8 cellular contexts compared by ENCODE assay signal in genomic region chr19:38658462-38659306, GRCh38. TPM values are rescaled to one million over a fixed set of nuclear protein-coding genes. Genes with fewer than 3 reads are reported as not detected.
A peak's percentile ranks its signal among the peaks of the same experiment; 100 is the strongest.
DNase-seq lines count a peak whose midpoint lies in the region; ATAC-seq lines count a peak whose summit lies in the region.

No MANE protein-coding gene starts in this region.

- DNase-seq in GM04503 (ENCODE audit: low read depth) (peak; percentile 99), NCI-H510A treated with DMSO at 0.1 percent for 48 hours (lab: John Stamatoyannopoulos, UW) (peak; percentile 82), mucosa of gallbladder (ENCODE audit: low spot score) (peak; percentile 86), NCI-H82 (lab: John Stamatoyannopoulos, UW) (no peak)
- no peak for DNase-seq in effector memory CD8-positive, alpha-beta T cell
- DNase-seq in stimulated activated naive CD8-positive, alpha-beta T cell treated with anti-CD3 and anti-CD28 coated beads, Interleukin-15, amount 100 ng/mL, for 72 hours = no peak

- no peaks in the 10 kb centered on the region for H3K9me3 Mint-ChIP-seq in effector memory CD8-positive, alpha-beta T cell
- no peaks in the 10 kb centered on the region for H3K9me3 Mint-ChIP-seq in stimulated activated naive CD8-positive, alpha-beta T cell treated with anti-CD3 and anti-CD28 coated beads, Interleukin-15, amount 100 ng/mL, for 72 hours

- no peak for ATAC-seq in effector memory CD8-positive, alpha-beta T cell (replicated peaks)
- ATAC-seq in HG03521 (IDR thresholded peaks at IDR 0.05; ENCODE audit: unreplicated experiment) (no peak), HG03139 (IDR thresholded peaks at IDR 0.05; ENCODE audit: unreplicated experiment) (no peak)
- no peak for ATAC-seq in stimulated activated naive CD8-positive, alpha-beta T cell treated with anti-CD3 and anti-CD28 coated beads, Interleukin-15, amount 100 ng/mL, for 72 hours

- H3K4me1 Mint-ChIP-seq in effector memory CD8-positive, alpha-beta T cell (ENCODE audit: low read depth in 2 of 2) = peaks cover 70 to 79% of the 10 kb centered on the region in 2 donors
- peaks cover 65% of the 10 kb centered on the region for H3K4me1 Mint-ChIP-seq in stimulated activated naive CD8-positive, alpha-beta T cell treated with anti-CD3 and anti-CD28 coated beads, Interleukin-15, amount 100 ng/mL, for 72 hours

- H3K4me3 Mint-ChIP-seq in effector memory CD8-positive, alpha-beta T cell = peak overlapping the region; percentile 46 to 56
- H3K4me3 Mint-ChIP-seq in stimulated activated naive CD8-positive, alpha-beta T cell treated with anti-CD3 and anti-CD28 coated beads, Interleukin-15, amount 100 ng/mL, for 72 hours = no peak overlapping the region

- H3K36me3 Mint-ChIP-seq in effector memory CD8-positive, alpha-beta T cell (ENCODE audit: insufficient read depth) = peaks cover 25% of the 10 kb centered on the region

- H3K27ac Mint-ChIP-seq in effector memory CD8-positive, alpha-beta T cell = peak overlapping the region; percentile 80 to 90
- no peak overlapping the region for H3K27ac Mint-ChIP-seq in stimulated activated naive CD8-positive, alpha-beta T cell treated with anti-CD3 and anti-CD28 coated beads, Interleukin-15, amount 100 ng/mL, for 72 hours

- no peaks in the 10 kb centered on the region for H3K27me3 Mint-ChIP-seq in effector memory CD8-positive, alpha-beta T cell
- peaks cover 32% of the 10 kb centered on the region for H3K27me3 Mint-ChIP-seq in stimulated activated naive CD8-positive, alpha-beta T cell treated with anti-CD3 and anti-CD28 coated beads, Interleukin-15, amount 100 ng/mL, for 72 hours

RNA-seq across cellular contexts. Expression of gene ACTN4, which starts 11.2 kb away (rescaled TPM):
- total RNA-seq in mucosa of gallbladder = 628 TPM

RNA-seq across cellular contexts. Expression of gene EIF3K, which starts 39.7 kb away (rescaled TPM):
- total RNA-seq in mucosa of gallbladder = 233 TPM

RNA-seq across cellular contexts. Expression of gene MAP4K1, which starts 40.9 kb away (rescaled TPM):
- 8.2 TPM for total RNA-seq in mucosa of gallbladder

Comparison
In these comparisons a context has a peak if more than half of its experiments do, and no peak if none do; other contexts are left out.
1. DNase-seq: peak in GM04503 (single experiment), NCI-H510A treated with DMSO at 0.1 percent for 48 hours (single experiment) and mucosa of gallbladder (single experiment); none in effector memory CD8-positive, alpha-beta T cell (0 of 3), stimulated activated naive CD8-positive, alpha-beta T cell treated with anti-CD3 and anti-CD28 coated beads, Interleukin-15, amount 100 ng/mL, for 72 hours (0 of 2) and NCI-H82 (single experiment).
2. H3K27ac Mint-ChIP-seq: peak in effector memory CD8-positive, alpha-beta T cell (2 of 2); none in stimulated activated naive CD8-positive, alpha-beta T cell treated with anti-CD3 and anti-CD28 coated beads, Interleukin-15, amount 100 ng/mL, for 72 hours (0 of 2).
3. H3K4me3 Mint-ChIP-seq: peak in effector memory CD8-positive, alpha-beta T cell (2 of 2); none in stimulated activated naive CD8-positive, alpha-beta T cell treated with anti-CD3 and anti-CD28 coated beads, Interleukin-15, amount 100 ng/mL, for 72 hours (0 of 2).